In the genomic region with DNA sequence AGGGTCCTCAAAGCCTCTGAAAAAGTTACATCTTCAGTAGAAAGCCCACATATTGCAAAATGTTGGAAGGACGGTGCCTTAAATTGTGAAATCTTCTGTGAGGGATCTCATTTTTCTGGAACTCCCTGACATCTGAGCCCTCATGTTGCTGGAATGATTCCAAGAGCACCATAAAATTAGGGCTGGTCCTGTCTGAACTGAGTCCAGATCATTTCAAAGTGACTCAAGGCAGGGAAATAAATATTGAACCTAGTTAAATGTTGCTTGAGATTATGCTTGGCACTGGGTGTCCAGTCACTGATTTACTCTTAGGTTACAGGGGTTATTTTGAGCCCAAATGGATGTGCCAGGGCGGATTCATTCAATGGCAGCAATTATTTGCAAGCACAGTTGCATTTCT, we compare ENCODE assay signal across 12 cellular contexts.
A peak's percentile ranks its signal among the peaks of the same experiment; 100 is the strongest.
DNase-seq lines count a peak whose midpoint lies in the region; ATAC-seq, FAIRE-seq and TF ChIP-seq lines count a peak whose summit lies in the region.
"Had no signal": no experiment of that assay in that cellular context is flagged by ENCODE, and none has a peak within 500 bp of the region (broad histone marks: within the 10 kb centered on the region; RNA-seq: fewer than 3 reads in every experiment).

No MANE protein-coding gene starts in this region.

- DNase-seq in Right ventricle myocardium inferior (ENCODE audit: missing footprints) (no peak), right atrium auricular region (ENCODE audit: low spot score) (no peak), adipocyte (ENCODE audit: low read depth) (peak; percentile 94), kidney (no peak), SW 1271 (lab: John Stamatoyannopoulos, UW) (no peak)
- DNase-seq in NK-92 treated with Interleukin-12 subunit alpha and Interleukin-12 subunit beta, amount 100 ng/mL, for 24 hours (lab: John Stamatoyannopoulos, UW) = no peak
- DNase-seq: activated CD8-positive, alpha-beta memory T cell treated with anti-CD3 and anti-CD28 coated beads, Interleukin-2, amount 50 U/mL, for 4 hours; midbrain; T-helper 17 cell had no signal

- intact Hi-C loops in Right ventricle myocardium inferior (cut with DNase I) = no loop called here
- intact Hi-C loops in kidney (cut with DNase I) = no loop called here

- FAIRE-seq in kidney (lab: Jason Lieb, UNC) = peak; percentile 84

- H3K4me3 ChIP-seq in right atrium auricular region = no peak overlapping the region
- H3K4me3 ChIP-seq in adipocyte (ENCODE audit: low read length) = no peak overlapping the region
- H3K4me3 ChIP-seq in kidney (ENCODE audit: low read length in 2 of 2) = peak overlapping the region in 1 of 2 donors; percentile 13
- H3K4me3 ChIP-seq in subcutaneous abdominal adipose tissue (ENCODE audit: low read depth in 1 of 5, low read length in 5 of 5) = no peak overlapping the region

- ATAC-seq in Right ventricle myocardium inferior (peak; percentile 65), HG03095 (IDR thresholded peaks at IDR 0.05; ENCODE audit: unreplicated experiment) (no peak)
- ATAC-seq: HCT116, T-helper 17 cell had no signal

- H3K9me3 ChIP-seq in right atrium auricular region (no peaks in the 10 kb centered on the region), adipocyte (ENCODE audit: control insufficient read depth, low read length) (no peaks in the 10 kb centered on the region), kidney (ENCODE audit: control insufficient read depth in 1 of 2, low read length in 2 of 2) (no peaks in the 10 kb centered on the region), subcutaneous abdominal adipose tissue (ENCODE audit: control insufficient read depth in 5 of 5, low read length in 5 of 5) (no peaks in the 10 kb centered on the region)

- H3K36me3 ChIP-seq in right atrium auricular region = no peaks in the 10 kb centered on the region
- no peaks in the 10 kb centered on the region for H3K36me3 ChIP-seq in adipocyte (ENCODE audit: control insufficient read depth, insufficient read depth, low read length, severe bottlenecking)
- H3K36me3 ChIP-seq in kidney (ENCODE audit: control insufficient read depth in 1 of 2, insufficient read depth in 2 of 2, low read length in 2 of 2) = no peaks in the 10 kb centered on the region
- no peaks in the 10 kb centered on the region for H3K36me3 ChIP-seq in subcutaneous abdominal adipose tissue (ENCODE audit: control insufficient read depth in 5 of 5, insufficient read depth in 5 of 5, low read length in 5 of 5)

- H3K27ac ChIP-seq in right atrium auricular region = no peak overlapping the region
- no peak overlapping the region for H3K27ac ChIP-seq in kidney (ENCODE audit: low read depth in 2 of 2, low read length in 2 of 2)
- peak overlapping the region; percentile 38 for H3K27ac ChIP-seq in subcutaneous abdominal adipose tissue (ENCODE audit: low read depth, low read length)

- TF ChIP-seq CTCF in right atrium auricular region (IDR thresholded peaks at IDR 0.05) = no peak
- TF ChIP-seq CTCF in kidney (IDR thresholded peaks at IDR 0.05; ENCODE audit: borderline replicate concordance, extremely low read depth, insufficient read depth) = no peak

- H3K4me1 ChIP-seq in right atrium auricular region = no peaks in the 10 kb centered on the region
- H3K4me1 ChIP-seq in adipocyte (ENCODE audit: control insufficient read depth, insufficient read depth, low read length) = peaks cover 46% of the 10 kb centered on the region
- peaks cover 3 to 13% of the 10 kb centered on the region in 2 donors for H3K4me1 ChIP-seq in kidney (ENCODE audit: control insufficient read depth in 1 of 2, insufficient read depth in 1 of 2, low read depth in 1 of 2, low read length in 2 of 2)
- peaks cover 1 to 34% (median 27%) of the 10 kb centered on the region in 5 donors for H3K4me1 ChIP-seq in subcutaneous abdominal adipose tissue (ENCODE audit: control insufficient read depth in 5 of 5, insufficient read depth in 5 of 5, low read length in 5 of 5)

- H3K27me3 ChIP-seq in right atrium auricular region (no peaks in the 10 kb centered on the region), adipocyte (replicated peaks; ENCODE audit: control insufficient read depth, insufficient read depth, low read length) (no peaks in the 10 kb centered on the region), subcutaneous abdominal adipose tissue (ENCODE audit: control insufficient read depth in 5 of 5, insufficient read depth in 4 of 5, low read length in 5 of 5) (no peaks in the 10 kb centered on the region)

- H3K9ac ChIP-seq in adipocyte (ENCODE audit: low read length) = no peak overlapping the region
- no peak overlapping the region for H3K9ac ChIP-seq in kidney (ENCODE audit: low read length in 2 of 2)
- no peak overlapping the region for H3K9ac ChIP-seq in subcutaneous abdominal adipose tissue (ENCODE audit: low read length in 5 of 5)
